ENCODE assay signal across 24 cellular contexts in genomic region chr12:67413577-67413976, GRCh38.
DNase-seq lines count a peak whose midpoint lies in the region; ATAC-seq and TF ChIP-seq lines count a peak whose summit lies in the region.
"Had no signal": no experiment of that assay in that cellular context is flagged by ENCODE, and none has a peak within 500 bp of the region (broad histone marks: within the 10 kb centered on the region; RNA-seq: fewer than 3 reads in every experiment).

No MANE protein-coding gene starts in this region.

- no peak for TF ChIP-seq CTCF in KMS-11 (conservative IDR thresholded peaks at IDR 0.05; ENCODE audit: low read depth, low read length)
- peak in 1 of 2 donors; percentile 34 for TF ChIP-seq CTCF in mammary epithelial cell (conservative IDR thresholded peaks at IDR 0.05 in 1 of 2, IDR thresholded peaks at IDR 0.05 in 1 of 2; ENCODE audit: extremely low read depth in 1 of 2, insufficient read depth in 1 of 2, low read depth in 1 of 2, low read length in 2 of 2)
- TF ChIP-seq CTCF in nephron progenitor cell (IDR thresholded peaks at IDR 0.05): no peak

- no peaks in the 10 kb centered on the region for H3K36me3 ChIP-seq in KMS-11 (ENCODE audit: insufficient read depth)
- H3K36me3 ChIP-seq in mammary epithelial cell (ENCODE audit: insufficient read depth, low read length): no peaks in the 10 kb centered on the region
- H3K36me3 ChIP-seq: SJSA1 had no signal

- H3K4me2 ChIP-seq in KMS-11 (peak overlapping the region; percentile 69), mammary epithelial cell (ENCODE audit: insufficient read depth, low read depth, low read length) (no peak overlapping the region)

- no peak overlapping the region for H3K9ac ChIP-seq in KMS-11
- no peak overlapping the region for H3K9ac ChIP-seq in mammary epithelial cell (ENCODE audit: insufficient read depth, low read length)

- DNase-seq in EL: peak; percentile 24
- peak; percentile 83 for DNase-seq in mammary epithelial cell
- no peak for DNase-seq in nephron progenitor cell
- DNase-seq in COR-L47 (lab: John Stamatoyannopoulos, UW): no peak
- no peak for DNase-seq in posterior cingulate gyrus
- no peak for DNase-seq in activated effector memory CD4-positive, alpha-beta T cell treated with anti-CD3 and anti-CD28 coated beads, Interleukin-2, amount 50 U/mL, for 16 hours
- no peak for DNase-seq in stimulated activated naive CD8-positive, alpha-beta T cell treated with anti-CD3 and anti-CD28 coated beads, Interleukin-15, amount 100 ng/mL, for 72 hours
- DNase-seq: activated CD4-positive, alpha-beta T cell treated with anti-CD3 and anti-CD28 coated beads for 1 hour; activated CD8-positive, alpha-beta memory T cell treated with anti-CD3 and anti-CD28 coated beads, Interleukin-2, amount 10 ng/mL, durations not matched to agents 7 days and 5 days; amniotic stem cell; cerebellar nuclear complex; GF-D8; GOT3; mucosa of descending colon; NCI-H1105; NCI-H446 treated with DMSO at 0.1 percent for 48 hours; occipital lobe; stimulated activated CD4-positive, alpha-beta T cell treated with anti-CD3 and anti-CD28 coated beads, Interleukin-4, amount 100 ng/mL, for 24 hours; T-helper 9 cell had no signal

- dilution Hi-C loops in mammary epithelial cell (cut with HindIII; ENCODE audit: low sequenced_read_pairs): no loop called here

- ATAC-seq in stimulated activated naive CD8-positive, alpha-beta T cell treated with anti-CD3 and anti-CD28 coated beads, Interleukin-15, amount 100 ng/mL, for 72 hours: no peak
- ATAC-seq: activated CD8-positive, alpha-beta memory T cell treated with anti-CD3 and anti-CD28 coated beads, Interleukin-2, amount 10 ng/mL, durations not matched to agents 7 days and 5 days; K562; left lobe of liver; mucosa of descending colon had no signal

- H2AFZ ChIP-seq in KMS-11 (ENCODE audit: low read depth) (peak overlapping the region; percentile 14; the same call in 1 of the 2 replicates), mammary epithelial cell (ENCODE audit: low read depth, low read length) (no peak overlapping the region)

- no peaks in the 10 kb centered on the region for H3K9me3 ChIP-seq in mammary epithelial cell (replicated peaks; ENCODE audit: insufficient read depth, low read length)
- H3K9me3 ChIP-seq: mucosa of descending colon, SJSA1 had no signal

- peaks cover 17% of the 10 kb centered on the region for H3K9me3 Mint-ChIP-seq in nephron progenitor cell
- peaks cover 7% of the 10 kb centered on the region in 2 donors for H3K9me3 Mint-ChIP-seq in stimulated activated naive CD8-positive, alpha-beta T cell treated with anti-CD3 and anti-CD28 coated beads, Interleukin-15, amount 100 ng/mL, for 72 hours

- H3K4me3 Mint-ChIP-seq in nephron progenitor cell: no peak overlapping the region
- H3K4me3 Mint-ChIP-seq in stimulated activated naive CD8-positive, alpha-beta T cell treated with anti-CD3 and anti-CD28 coated beads, Interleukin-15, amount 100 ng/mL, for 72 hours: no peak overlapping the region
- H3K4me3 Mint-ChIP-seq: activated CD8-positive, alpha-beta memory T cell treated with anti-CD3 and anti-CD28 coated beads, Interleukin-2, amount 10 ng/mL, durations not matched to agents 7 days and 5 days had no signal

- H3K27ac Mint-ChIP-seq in nephron progenitor cell: peak overlapping the region; percentile 72
- H3K27ac Mint-ChIP-seq in stimulated activated naive CD8-positive, alpha-beta T cell treated with anti-CD3 and anti-CD28 coated beads, Interleukin-15, amount 100 ng/mL, for 72 hours: no peak overlapping the region
- H3K27ac Mint-ChIP-seq: activated CD8-positive, alpha-beta memory T cell treated with anti-CD3 and anti-CD28 coated beads, Interleukin-2, amount 10 ng/mL, durations not matched to agents 7 days and 5 days had no signal

- H3K36me3 Mint-ChIP-seq in nephron progenitor cell (ENCODE audit: low read depth): peaks cover 5% of the 10 kb centered on the region
- H3K36me3 Mint-ChIP-seq: activated CD8-positive, alpha-beta memory T cell treated with anti-CD3 and anti-CD28 coated beads, Interleukin-2, amount 10 ng/mL, durations not matched to agents 7 days and 5 days had no signal

- WGBS in mammary epithelial cell (ENCODE audit: low coverage, missing lambda C conversion rate): 2% methylated on average over 4 of the region's 4 CpGs

- H3K79me2 ChIP-seq in KMS-11 (ENCODE audit: insufficient read depth, low read depth) (no peaks in the 10 kb centered on the region), mammary epithelial cell (ENCODE audit: insufficient read depth, low read length) (no peaks in the 10 kb centered on the region)

- H3K27me3 Mint-ChIP-seq in nephron progenitor cell (ENCODE audit: low read depth, poor library complexity): peaks cover 7% of the 10 kb centered on the region
- H3K27me3 Mint-ChIP-seq in stimulated activated naive CD8-positive, alpha-beta T cell treated with anti-CD3 and anti-CD28 coated beads, Interleukin-15, amount 100 ng/mL, for 72 hours: no peaks in the 10 kb centered on the region
- H3K27me3 Mint-ChIP-seq: activated CD8-positive, alpha-beta memory T cell treated with anti-CD3 and anti-CD28 coated beads, Interleukin-2, amount 10 ng/mL, durations not matched to agents 7 days and 5 days had no signal

- in situ Hi-C loops in mammary epithelial cell (cut with MboI; ENCODE audit: low sequenced_read_pairs in 2 of 2): no loop called here

- intact Hi-C loops in mammary epithelial cell (cut with micrococcal nuclease): loop anchor here (2.0 to 10.0 kb wide), 2 partner anchors 15 to 729 kb away; no protein-coding TSS in a partner anchor
- intact Hi-C loops in posterior cingulate gyrus (cut with DNase I): loop anchor here (5.0 kb wide), 1 partner anchor 56 kb away; no protein-coding TSS in a partner anchor

- H3K27ac ChIP-seq in KMS-11 (peak overlapping the region; percentile 13), mammary epithelial cell (ENCODE audit: insufficient read depth, low read depth, low read length) (no peak overlapping the region)
- H3K27ac ChIP-seq: SJSA1, skin epidermis had no signal

- H3K4me1 ChIP-seq in KMS-11 (ENCODE audit: low read depth, poor library complexity, severe bottlenecking) (peaks cover 30% of the 10 kb centered on the region), mammary epithelial cell (ENCODE audit: insufficient read depth, low read length) (peaks cover 10% of the 10 kb centered on the region)

- H3K4me1 Mint-ChIP-seq in nephron progenitor cell: peaks cover 38% of the 10 kb centered on the region
- H3K4me1 Mint-ChIP-seq in stimulated activated naive CD8-positive, alpha-beta T cell treated with anti-CD3 and anti-CD28 coated beads, Interleukin-15, amount 100 ng/mL, for 72 hours: no peaks in the 10 kb centered on the region
- H3K4me1 Mint-ChIP-seq: activated CD8-positive, alpha-beta memory T cell treated with anti-CD3 and anti-CD28 coated beads, Interleukin-2, amount 10 ng/mL, durations not matched to agents 7 days and 5 days had no signal

- CTCF ChIA-PET in mammary epithelial cell (lab: Charles Lee; ENCODE audit: low non-redundant PET): interaction anchor here (0.6 to 1.2 kb wide), 4 partner anchors 16 to 59 kb away, joined by 3 to 70 read pairs (median 4); no protein-coding TSS in a partner anchor

- H3K4me3 ChIP-seq in KMS-11 (IDR thresholded peaks at IDR 0.05; ENCODE audit: insufficient read depth, low read depth, low read length) (no peak overlapping the region), mammary epithelial cell (replicated peaks in 1 of 3; ENCODE audit: insufficient read depth in 1 of 3, low read depth in 2 of 3, low read length in 3 of 3) (no peak overlapping the region)
- H3K4me3 ChIP-seq: K562, mucosa of descending colon, SJSA1, skin epidermis had no signal

- H4K20me1 ChIP-seq in KMS-11 (ENCODE audit: insufficient read depth) (no peaks in the 10 kb centered on the region), mammary epithelial cell (ENCODE audit: insufficient read depth, low read length) (no peaks in the 10 kb centered on the region)

- H3K27me3 ChIP-seq in KMS-11 (ENCODE audit: insufficient read depth, low read depth) (no peaks in the 10 kb centered on the region), mammary epithelial cell (ENCODE audit: insufficient read depth, low read length) (no peaks in the 10 kb centered on the region)
- H3K27me3 ChIP-seq: SJSA1 had no signal

- BruUV-seq in mammary epithelial cell (replicated peaks; lab: Mats Ljungman, UMichigan): no TSS peak

Comparison
In these comparisons a context has a peak if more than half of its experiments do, and no peak if none do; other contexts are left out.
1. DNase-seq: peak in EL (single experiment) and mammary epithelial cell (single experiment); none in nephron progenitor cell (single experiment), COR-L47 (single experiment), posterior cingulate gyrus (0 of 10), activated effector memory CD4-positive, alpha-beta T cell treated with anti-CD3 and anti-CD28 coated beads, Interleukin-2, amount 50 U/mL, for 16 hours (single experiment) and stimulated activated naive CD8-positive, alpha-beta T cell treated with anti-CD3 and anti-CD28 coated beads, Interleukin-15, amount 100 ng/mL, for 72 hours (0 of 2).